1 cellular context compared by ENCODE assay signal in genomic region chr12:105878964-105879363, GRCh38.
TF ChIP-seq lines count a peak whose summit lies in the region.

No MANE protein-coding gene starts in this region.

TF ChIP-seq in endothelial cell of umbilical vein, 7 proteins besides CTCF, POLR2A, EP300 and RAD21:
- TF ChIP-seq FOS (IDR thresholded peaks at IDR 0.05; ENCODE audit: borderline replicate concordance, insufficient read depth, low read length) (peak; percentile 42), JUN (IDR thresholded peaks at IDR 0.05; ENCODE audit: borderline replicate concordance, insufficient read depth, insufficient read length, low read depth) (no peak)
